Comparison of ENCODE assay signal across 8 cellular contexts in genomic region chr2:170972508-170973224, GRCh38. TPM values are rescaled to one million over a fixed set of nuclear protein-coding genes. Genes with fewer than 3 reads are reported as not detected.
DNase-seq lines count a peak whose midpoint lies in the region; ATAC-seq and TF ChIP-seq lines count a peak whose summit lies in the region.

No MANE protein-coding gene starts in this region.

- H3K27me3 ChIP-seq in ACC112 (ENCODE audit: insufficient read depth, low read length) = no peaks in the 10 kb centered on the region
- H3K27me3 ChIP-seq in GM23338 (ENCODE audit: insufficient read depth) = no peaks in the 10 kb centered on the region

- TF ChIP-seq CTCF in GM23338 (conservative IDR thresholded peaks at IDR 0.05; ENCODE audit: low read depth in 2 of 2) (no peak), WTC11 (IDR thresholded peaks at IDR 0.05) (no peak)

- H3K27me3 Mint-ChIP-seq in GM23338 (ENCODE audit: insufficient read depth, low read depth, poor library complexity) (peaks cover 4% of the 10 kb centered on the region), WTC11 (ENCODE audit: low read depth) (peaks cover 4% of the 10 kb centered on the region)

- H3K36me3 ChIP-seq in ACC112 (ENCODE audit: insufficient read depth, low read length) (peaks cover 3% of the 10 kb centered on the region; the same call in 1 of the 2 replicates), GM23338 (ENCODE audit: insufficient read depth) (0 out of 2 replicates have a peak, but pooled peaks cover 3% of the 10 kb centered on the region)

- H3K4me2 ChIP-seq in GM23338 = peak overlapping the region; percentile 95

- POLR2A ChIA-PET in WTC11 (lab: Charles Lee) = interaction anchor here (0.6 to 0.8 kb wide), 3 partner anchors 115 to 738 kb away, joined by 3 read pairs; partner anchors contain the start of genes DCAF17 and METTL8

- H3K9me3 Mint-ChIP-seq in GM23338 (no peaks in the 10 kb centered on the region), WTC11 (no peaks in the 10 kb centered on the region)

- ATAC-seq in GM23338 (peak; percentile 19), WTC11 (peak; percentile 8), Right ventricle myocardium inferior (no peak)

- peak overlapping the region; percentile 49; the same call in 2 of the 3 replicates for H3K4me3 Mint-ChIP-seq in GM23338
- peak overlapping the region; percentile 57 for H3K4me3 Mint-ChIP-seq in WTC11

- peaks cover 10% of the 10 kb centered on the region for H3F3A ChIP-seq in GM23338 (replicated peaks; ENCODE audit: low read depth)

- no peak overlapping the region for H2AFZ ChIP-seq in ACC112 (ENCODE audit: low read length, unreplicated experiment)
- H2AFZ ChIP-seq in GM23338 = no peak overlapping the region; the same call in 1 of the 2 replicates

- H3K36me3 Mint-ChIP-seq in GM23338 (ENCODE audit: low read depth) = peaks cover 8% of the 10 kb centered on the region
- peaks cover 5% of the 10 kb centered on the region for H3K36me3 Mint-ChIP-seq in WTC11

- no peak overlapping the region for H3K27ac ChIP-seq in ACC112 (ENCODE audit: low read depth, low read length)
- no peak overlapping the region for H3K27ac ChIP-seq in GM23338 (ENCODE audit: low read depth)

- intact Hi-C loops in Right ventricle myocardium inferior (cut with DNase I) = loop anchor here (1.0 to 5.0 kb wide), 3 partner anchors 188 to 460 kb away; partner anchors contain the start of genes DCAF17, METTL8 and TLK1

- DNase-seq in GM23338 (ENCODE audit: low spot score) (no peak), WTC11 (ENCODE audit: low spot score) (no peak), left kidney (ENCODE audit: low read depth, low spot score) (peak; percentile 46), H4 (ENCODE audit: low spot score) (no peak), iPS-NIHi11 (ENCODE audit: low spot score) (no peak), NCI-H2081 treated with DMSO at 0.1 percent for 48 hours (lab: John Stamatoyannopoulos, UW) (no peak), Right ventricle myocardium inferior (ENCODE audit: missing footprints) (no peak)

- H3K4me3 ChIP-seq in ACC112 (ENCODE audit: low read depth, low read length) = 0 out of 2 replicates have a peak overlapping the region, but pooled peaks have one; percentile 95
- peak overlapping the region; percentile 72; the same call in 1 of the 2 replicates for H3K4me3 ChIP-seq in GM23338

- H3K27ac Mint-ChIP-seq in GM23338 (no peak overlapping the region), WTC11 (peak overlapping the region; percentile 16; the same call in 1 of the 2 replicates)

- no peaks in the 10 kb centered on the region for H3K9me2 ChIP-seq in GM23338 (ENCODE audit: insufficient read depth)

- H3K4me1 Mint-ChIP-seq in GM23338 (peaks cover 44% of the 10 kb centered on the region), WTC11 (peaks cover 52% of the 10 kb centered on the region)

- CTCF ChIA-PET in WTC11 (lab: Charles Lee) = interaction anchor here (0.5 to 5.8 kb wide), 25 partner anchors 10 to 626 kb away, joined by 3 to 34 read pairs (median 4); partner anchors contain the start of genes DCAF17, GORASP2 and METTL8

- H4K20me1 ChIP-seq in GM23338 (replicated peaks; ENCODE audit: insufficient read depth) = no peaks in the 10 kb centered on the region

- H3K4me1 ChIP-seq in ACC112 (ENCODE audit: control insufficient read depth, insufficient read depth, low read length, unreplicated experiment) (no peaks in the 10 kb centered on the region), GM23338 (ENCODE audit: insufficient read depth) (peaks cover 21% of the 10 kb centered on the region)

- H3K79me2 ChIP-seq in ACC112 (ENCODE audit: control insufficient read depth, insufficient read depth, low read length, unreplicated experiment) (no peaks in the 10 kb centered on the region), GM23338 (replicated peaks; ENCODE audit: insufficient read depth) (no peaks in the 10 kb centered on the region)

TF ChIP-seq in GM23338, 12 proteins besides CTCF, POLR2A, EP300 and RAD21 (continues in another document):
- TF ChIP-seq CREB1 (CRISPR knock-in tag; IDR thresholded peaks at IDR 0.05; ENCODE audit: low read depth) (no peak), EZH2phosphoT487 (IDR thresholded peaks at IDR 0.05; ENCODE audit: unreplicated experiment) (no peak), ETS1 (IDR thresholded peaks at IDR 0.05) (no peak), STAT1 (IDR thresholded peaks at IDR 0.05; ENCODE audit: unreplicated experiment) (no peak), JUNB (IDR thresholded peaks at IDR 0.05; ENCODE audit: unreplicated experiment) (no peak), ZNF114 (CRISPR knock-in tag; IDR thresholded peaks at IDR 0.05) (no peak), EZH2 (IDR thresholded peaks at IDR 0.05; ENCODE audit: low read depth, unreplicated experiment) (no peak)

TF ChIP-seq in WTC11, 78 proteins besides CTCF, POLR2A, EP300 and RAD21 (continues in another document):
- TF ChIP-seq E2F1 (CRISPR knock-in tag; IDR thresholded peaks at IDR 0.05) (no peak), ERG (CRISPR knock-in tag; IDR thresholded peaks at IDR 0.05) (no peak), ZNF219 (CRISPR knock-in tag; IDR thresholded peaks at IDR 0.05; ENCODE audit: borderline replicate concordance) (no peak), FOXK1 (CRISPR knock-in tag; IDR thresholded peaks at IDR 0.05) (no peak), IRF2 (CRISPR knock-in tag; IDR thresholded peaks at IDR 0.05; ENCODE audit: borderline replicate concordance, low read depth) (no peak), IRF1 (CRISPR knock-in tag; IDR thresholded peaks at IDR 0.05) (no peak), MXD4 (CRISPR knock-in tag; IDR thresholded peaks at IDR 0.05; ENCODE audit: borderline replicate concordance) (no peak), USF1 (CRISPR knock-in tag; IDR thresholded peaks at IDR 0.05) (no peak), TP53 (CRISPR knock-in tag; IDR thresholded peaks at IDR 0.05) (no peak), ZNF281 (CRISPR knock-in tag; IDR thresholded peaks at IDR 0.05) (no peak), ZNF263 (CRISPR knock-in tag; IDR thresholded peaks at IDR 0.05; ENCODE audit: low read depth) (no peak)

RNA-seq across cellular contexts. Expression of gene GORASP2, which starts 43.6 kb away (rescaled TPM):
- total RNA-seq in GM23338 (2014; rRNA removed; shearing (Covaris generic)) = 45.2 and 45.9 TPM in 2 replicates
- polyA plus RNA-seq in GM23338 (2016; fragmentation: Nextera tagmentation; extraction: Ambion mirVana) = 38.7 and 44.5 TPM in 2 replicates
- total RNA-seq in WTC11 (2021) (77.8 to 102 TPM (median 79.2 TPM) in 3 replicates), Right ventricle myocardium inferior (57.1 TPM)
- total RNA-seq in H4 (2014; rRNA removed; shearing (Covaris generic)) = 29.8 and 42.3 TPM in 2 replicates
